Comparison of ENCODE assay signal across 1 cellular context in genomic region chr3:113557374-113557773, GRCh38.
TF ChIP-seq lines count a peak whose summit lies in the region.

No MANE protein-coding gene starts in this region.

TF ChIP-seq in HepG2, 621 proteins besides CTCF, POLR2A, EP300 and RAD21:
- TF ChIP-seq STAG1 (CRISPR knock-in tag; IDR thresholded peaks at IDR 0.05) (peak; percentile 36), NFE2L2 (IDR thresholded peaks at IDR 0.05; ENCODE audit: low read length) (no peak), JUNB (CRISPR knock-in tag; IDR thresholded peaks at IDR 0.05; ENCODE audit: borderline replicate concordance) (peak; percentile 81; the same call in 1 of the 2 replicates), GATAD2A (CRISPR knock-in tag; IDR thresholded peaks at IDR 0.05) (peak; percentile 32; the same call in 1 of the 2 replicates), ZNF7 (CRISPR knock-in tag; IDR thresholded peaks at IDR 0.05) (peak; percentile 88), RARA (CRISPR knock-in tag; IDR thresholded peaks at IDR 0.05) (peak; percentile 52), SAP130 (CRISPR knock-in tag; IDR thresholded peaks at IDR 0.05; ENCODE audit: low read depth) (peak; percentile 29; the same call in 1 of the 2 replicates), GFI1 (CRISPR knock-in tag; IDR thresholded peaks at IDR 0.05; ENCODE audit: borderline replicate concordance) (0 out of 2 replicates have a peak, but pooled peaks have one; percentile 35), ZNF644 (CRISPR knock-in tag; IDR thresholded peaks at IDR 0.05; ENCODE audit: low read depth) (0 out of 2 replicates have a peak, but pooled peaks have one; percentile 23), GPBP1L1 (CRISPR knock-in tag; IDR thresholded peaks at IDR 0.05) (no peak), FOSL2 (CRISPR knock-in tag; IDR thresholded peaks at IDR 0.05) (peak; percentile 96), ZNF616 (CRISPR knock-in tag; IDR thresholded peaks at IDR 0.05; ENCODE audit: low read depth) (no peak), PAXIP1 (CRISPR knock-in tag; conservative IDR thresholded peaks at IDR 0.05) (0 out of 2 replicates have a peak, but pooled peaks have one; percentile 8), SOX13 (IDR thresholded peaks at IDR 0.05) (no peak), SOX13 (CRISPR knock-in tag; conservative IDR thresholded peaks at IDR 0.05 in 1 of 2, IDR thresholded peaks at IDR 0.05 in 1 of 2) (peak in 1 of 2 experiments; percentile 27; a peak in 1 of 4 replicates), PPARG (CRISPR knock-in tag; conservative IDR thresholded peaks at IDR 0.05) (0 out of 2 replicates have a peak, but pooled peaks have one; percentile 8), DDIT3 (CRISPR knock-in tag; IDR thresholded peaks at IDR 0.05) (no peak), TBX2 (CRISPR knock-in tag; IDR thresholded peaks at IDR 0.05; ENCODE audit: borderline replicate concordance) (0 out of 2 replicates have a peak, but pooled peaks have one; percentile 22), FOSL1 (CRISPR knock-in tag; IDR thresholded peaks at IDR 0.05; ENCODE audit: borderline replicate concordance) (peak; percentile 59; the same call in 1 of the 2 replicates), ARID5B (CRISPR knock-in tag; IDR thresholded peaks at IDR 0.05) (peak; percentile 52), FOXA1 (IDR thresholded peaks at IDR 0.05) (no peak), FOXA1 (CRISPR knock-in tag; IDR thresholded peaks at IDR 0.05) (peak; percentile 49), CENPX (CRISPR knock-in tag; IDR thresholded peaks at IDR 0.05) (no peak), ETV5 (CRISPR knock-in tag; IDR thresholded peaks at IDR 0.05; ENCODE audit: borderline replicate concordance) (peak; percentile 27; the same call in 1 of the 2 replicates), TEAD3 (CRISPR knock-in tag; optimal IDR thresholded peaks at IDR 0.05; ENCODE audit: borderline replicate concordance) (peak; percentile 72), FOXA3 (CRISPR knock-in tag; IDR thresholded peaks at IDR 0.05) (0 out of 2 replicates have a peak, but pooled peaks have one; percentile 28), RXRB (CRISPR knock-in tag; IDR thresholded peaks at IDR 0.05; ENCODE audit: borderline replicate concordance) (peak; percentile 38; the same call in 1 of the 2 replicates), IKZF1 (IDR thresholded peaks at IDR 0.05) (no peak)
